8 cellular contexts compared by ENCODE assay signal in genomic region chr19:49127674-49128544, GRCh38. TPM values are rescaled to one million over a fixed set of nuclear protein-coding genes. Genes with fewer than 3 reads are reported as not detected.
A peak's percentile ranks its signal among the peaks of the same experiment; 100 is the strongest.
DNase-seq lines count a peak whose midpoint lies in the region; ATAC-seq lines count a peak whose summit lies in the region.

No MANE protein-coding gene starts in this region.

- peaks cover 0 to 6% of the 10 kb centered on the region in 2 donors for H3K36me3 ChIP-seq in esophagus (ENCODE audit: control insufficient read depth in 2 of 2, insufficient read depth in 2 of 2, low read length in 1 of 2)

- H3K27me3 Mint-ChIP-seq in IgD-negative memory B cell, result no peaks in the 10 kb centered on the region

- H3K27me3 ChIP-seq in esophagus (ENCODE audit: control insufficient read depth in 1 of 2, insufficient read depth in 2 of 2, low read length in 2 of 2), result no peaks in the 10 kb centered on the region

- WGBS in esophagus, 2 donors, result 4% methylated on average over 56 to 63 of the region's 63 CpGs

- H3K36me3 Mint-ChIP-seq in IgD-negative memory B cell, result no peaks in the 10 kb centered on the region

- peaks cover 3 to 13% of the 10 kb centered on the region in 2 donors for H3K4me1 ChIP-seq in esophagus (ENCODE audit: control insufficient read depth in 2 of 2, insufficient read depth in 2 of 2, low read length in 1 of 2)

- H3K4me3 ChIP-seq in esophagus (ENCODE audit: low read depth in 1 of 2, low read length in 2 of 2), result peak overlapping the region in 1 of 2 donors; percentile 31

- H3K4me3 Mint-ChIP-seq in IgD-negative memory B cell, result peak overlapping the region; percentile 36 to 97 (median 88)

- H3K9me3 ChIP-seq in esophagus (ENCODE audit: control insufficient read depth in 2 of 2, insufficient read depth in 1 of 2, low read depth in 1 of 2, low read length in 1 of 2), result no peaks in the 10 kb centered on the region

- ATAC-seq in GM21576 (IDR thresholded peaks at IDR 0.05; ENCODE audit: unreplicated experiment), result peak; percentile 78

- peak overlapping the region in 1 of 3 donors; percentile 3 for H3K27ac Mint-ChIP-seq in IgD-negative memory B cell

- peak; percentile 95 for DNase-seq in DMS153 (lab: John Stamatoyannopoulos, UW)
- peak; percentile 87 for DNase-seq in OCI-M2 (lab: John Stamatoyannopoulos, UW; ENCODE audit: unreplicated experiment)
- peak; percentile 96 for DNase-seq in activated T-cell treated with anti-CD3 and anti-CD28 coated beads, Interleukin-2, amount 50 U/mL, for 1 hour
- peak; percentile 98 for DNase-seq in myocyte (ENCODE audit: low read depth)
- peak; percentile 82 for DNase-seq in stimulated activated CD8-positive, alpha-beta memory T cell treated with anti-CD3 and anti-CD28 coated beads, Interleukin-7, amount 100 ng/mL, for 24 hours (ENCODE audit: low read depth)

- peaks cover 0 to 2% (median 0%) of the 10 kb centered on the region in 3 donors for H3K9me3 Mint-ChIP-seq in IgD-negative memory B cell

- H3K27ac ChIP-seq in esophagus (ENCODE audit: low read depth in 2 of 2, low read length in 1 of 2), result peak overlapping the region; percentile 80 to 87

- peaks cover 0 to 12% (median 4%) of the 10 kb centered on the region in 3 donors for H3K4me1 Mint-ChIP-seq in IgD-negative memory B cell

RNA-seq across cellular contexts. Expression of gene PPFIA3, which starts 8.6 kb away (rescaled TPM):
- polyA plus RNA-seq in IgD-negative memory B cell, result not detected
- 10 to 100 TPM; 15.2 to 28.6 TPM for polyA plus RNA-seq in esophagus
- 10.2 and 12.5 TPM in 2 replicates for total RNA-seq in myocyte
- 6.2 TPM for polyA plus RNA-seq in myocyte (2012)

RNA-seq across cellular contexts. Expression of gene C19orf73, which starts 9.0 kb away (rescaled TPM):
- polyA plus RNA-seq in IgD-negative memory B cell (2.6 TPM), esophagus (1 to 10 TPM; 2.3 to 5.4 TPM)
- not detected in 2 replicates for total RNA-seq in myocyte
- polyA plus RNA-seq in myocyte (2012), result 1.3 TPM

RNA-seq across cellular contexts. Expression of gene LIN7B, which starts 13.7 kb away (rescaled TPM):
- 8.3 TPM for polyA plus RNA-seq in IgD-negative memory B cell
- 10 to 100 TPM; 13.7 to 18.5 TPM for polyA plus RNA-seq in esophagus
- total RNA-seq in myocyte, result 22.1 and 44.2 TPM in 2 replicates
- polyA plus RNA-seq in myocyte (2012), result 22.2 TPM

RNA-seq across cellular contexts. Expression of gene HRC, which starts 27.3 kb away (rescaled TPM):
- polyA plus RNA-seq in IgD-negative memory B cell (not detected), esophagus (under 1 TPM; 0.39 to 0.65 TPM)
- 375 and 578 TPM in 2 replicates for total RNA-seq in myocyte
- 80.4 TPM for polyA plus RNA-seq in myocyte (2012)

RNA-seq across cellular contexts. Expression of gene TRPM4, which starts 29.7 kb away (rescaled TPM):
- polyA plus RNA-seq in IgD-negative memory B cell, result not detected
- polyA plus RNA-seq in esophagus, result 10 to 100 TPM; 11.4 to 43.7 TPM
- 14.3 and 18.6 TPM in 2 replicates for total RNA-seq in myocyte
- polyA plus RNA-seq in myocyte (2012), result 26.5 TPM

Comparison
In these comparisons a context has a peak if more than half of its experiments do, and no peak if none do; other contexts are left out.
1. RNA of gene PPFIA3, which starts 8.6 kb away (polyA plus RNA-seq): 15.2 to 28.6 TPM in esophagus; not detected in IgD-negative memory B cell (single experiment); every median in the first group is over 10 times any median in the second.
2. Peak in every context shown above with its lines, with median percentiles within 50 percentile points of each other: DNase-seq.